8 cellular contexts compared by ENCODE assay signal in genomic region chr10:29658984-29659769, GRCh38. TPM values are rescaled to one million over a fixed set of nuclear protein-coding genes. Genes with fewer than 3 reads are reported as not detected.
DNase-seq lines count a peak whose midpoint lies in the region; ATAC-seq and TF ChIP-seq lines count a peak whose summit lies in the region.

No MANE protein-coding gene starts in this region.

- peak; percentile 42 for TF ChIP-seq CTCF in astrocyte of the spinal cord (IDR thresholded peaks at IDR 0.05; ENCODE audit: low read depth, low read length)

- in situ Hi-C loops in astrocyte of the spinal cord (cut with HindIII; ENCODE audit: low sequenced_read_pairs) = no loop called here

- intact Hi-C loops in left colon (cut with DNase I, micrococcal nuclease) = no loop called here

- H3K4me3 ChIP-seq in astrocyte of the spinal cord (ENCODE audit: low read depth, low read length) = no peak overlapping the region

- ATAC-seq in GM19324 (IDR thresholded peaks at IDR 0.05; ENCODE audit: low FRiP score, unreplicated experiment) = peak; percentile 84
- peak; percentile 99 for ATAC-seq in HG03432 (IDR thresholded peaks at IDR 0.05; ENCODE audit: unreplicated experiment)
- peak; percentile 97 for ATAC-seq in left colon

- peak; percentile 56 to 82 for DNase-seq in AML-193 (lab: John Stamatoyannopoulos, UW)
- peak; percentile 61 for DNase-seq in T follicular helper cell (ENCODE audit: low read depth)
- DNase-seq in astrocyte of the spinal cord (ENCODE audit: low read depth, low spot score) = peak; percentile 100
- peak in 1 of 2 donors; percentile 49 for DNase-seq in left colon
- peak; percentile 40 to 52 (median 40) for DNase-seq in stimulated activated CD4-positive, alpha-beta T cell treated with anti-CD3 and anti-CD28 coated beads, TNF-alpha, amount 100 ng/mL, for 24 hours (ENCODE audit: low read depth in 3 of 3)
- DNase-seq in middle frontal gyrus (ENCODE audit: extremely low spot score, low spot score) = no peak

RNA-seq across cellular contexts. Expression of gene SVIL, which starts 24.4 kb away (rescaled TPM):
- total RNA-seq in left colon = 100 to 1,000 TPM in 1 of 2 donors, 10 to 100 TPM in 1; 66.6 to 154 TPM
